Comparison of ENCODE assay signal across 8 cellular contexts in the genomic region with DNA sequence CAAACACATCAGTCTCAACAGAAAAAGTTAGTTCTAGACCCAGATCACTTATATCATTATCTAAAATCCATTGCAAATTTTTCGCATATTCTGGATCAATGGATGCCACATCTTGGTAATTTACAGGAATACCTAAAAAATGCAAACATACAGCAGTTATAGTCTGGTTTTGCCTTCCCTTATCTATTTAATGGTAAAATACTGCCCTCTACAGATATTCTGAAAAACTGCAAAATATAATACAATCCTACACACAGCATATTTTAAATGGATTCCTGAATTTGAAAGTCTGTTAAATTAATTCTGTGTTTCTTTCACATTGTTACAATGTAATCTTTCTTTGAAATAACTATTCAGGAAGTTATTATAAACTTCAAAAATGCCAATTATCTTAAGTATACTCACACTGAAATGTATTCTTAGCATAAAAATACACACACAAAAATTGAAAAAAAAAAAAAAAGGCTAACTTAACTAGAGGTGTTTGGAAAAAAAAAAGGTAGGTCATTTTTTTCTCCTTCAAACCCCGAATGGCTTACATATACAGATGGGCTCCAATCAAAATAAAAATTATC.
DNase-seq lines count a peak whose midpoint lies in the region; TF ChIP-seq lines count a peak whose summit lies in the region.

No MANE protein-coding gene starts in this region.

- no peaks in the 10 kb centered on the region for H3K4me1 ChIP-seq in tibial nerve

- H3K79me2 ChIP-seq in SU-DHL-6 (ENCODE audit: insufficient read depth, low read length) = no peaks in the 10 kb centered on the region

- H3K4me3 ChIP-seq in SU-DHL-6 (ENCODE audit: insufficient read depth, low read length, poor library complexity, severe bottlenecking) (no peak overlapping the region), tibial nerve (no peak overlapping the region)

- TF ChIP-seq CTCF in GM20000 (IDR thresholded peaks at IDR 0.05; ENCODE audit: extremely low read depth, missing control alignments) (no peak), SU-DHL-6 (IDR thresholded peaks at IDR 0.05; ENCODE audit: insufficient read depth, low read length, poor library complexity, severe bottlenecking) (peak; percentile 32), tibial nerve (IDR thresholded peaks at IDR 0.05) (peak; percentile 24 to 50 (median 42))

- H2AFZ ChIP-seq in SU-DHL-6 (ENCODE audit: low read depth, low read length, severe bottlenecking) = no peak overlapping the region

- no peak for TF ChIP-seq EP300 in tibial nerve (IDR thresholded peaks at IDR 0.05)

- no peak overlapping the region for H3K9ac ChIP-seq in SU-DHL-6 (ENCODE audit: low read length)

- H3K36me3 ChIP-seq in SU-DHL-6 (ENCODE audit: low read length) (peaks cover 7% of the 10 kb centered on the region), tibial nerve (peaks cover 0 to 24% (median 0%) of the 10 kb centered on the region in 3 donors)

- H3K9me3 ChIP-seq in SU-DHL-6 (ENCODE audit: insufficient read depth, low read length) = no peaks in the 10 kb centered on the region
- H3K9me3 ChIP-seq in tibial nerve = no peaks in the 10 kb centered on the region

- H3F3A ChIP-seq in SU-DHL-6 (ENCODE audit: insufficient read depth) = 0 out of 2 replicates have a peak, but pooled peaks cover 5% of the 10 kb centered on the region

- no peak overlapping the region for H3K4me2 ChIP-seq in SU-DHL-6 (ENCODE audit: low read depth, low read length, poor library complexity, severe bottlenecking)

- H4K20me1 ChIP-seq in SU-DHL-6 (ENCODE audit: low read depth, low read length) = no peaks in the 10 kb centered on the region

- 59 to 66% methylated on average over 2 of the region's 2 CpGs for WGBS in tibial nerve, 2 donors

- no peaks in the 10 kb centered on the region for H3K27me3 ChIP-seq in SU-DHL-6 (ENCODE audit: low read length)
- H3K27me3 ChIP-seq in tibial nerve = no peaks in the 10 kb centered on the region

- no peaks in the 10 kb centered on the region for H3K9me2 ChIP-seq in SU-DHL-6 (replicated peaks; ENCODE audit: insufficient read depth, low read length)

- H3K27ac ChIP-seq in SU-DHL-6 (ENCODE audit: low read depth, low read length) = no peak overlapping the region
- H3K27ac ChIP-seq in tibial nerve = no peak overlapping the region

- peak; percentile 6 for DNase-seq in NCI-H2107 treated with DMSO at 0.1 percent for 48 hours (lab: John Stamatoyannopoulos, UW; ENCODE audit: unreplicated experiment)
- DNase-seq in NCI-H2107 (lab: John Stamatoyannopoulos, UW) = no peak
- peak; percentile 15 for DNase-seq in GM20000 (ENCODE audit: low spot score)
- DNase-seq in HT1080 (ENCODE audit: low read depth) = peak; percentile 32
- peak; percentile 39 for DNase-seq in glomerular endothelial cell (ENCODE audit: extremely low read depth, low read depth, low spot score)
- DNase-seq in tibial nerve (ENCODE audit: low spot score in 2 of 2) = no peak
- no peak for DNase-seq in activated T-cell treated with anti-CD3 and anti-CD28 coated beads, Interleukin-2, amount 50 U/mL, for 48 hours

- no peak for TF ChIP-seq POLR2A in tibial nerve (IDR thresholded peaks at IDR 0.05)

Comparison
In these comparisons a context has a peak if more than half of its experiments do, and no peak if none do; other contexts are left out.
1. DNase-seq: peak in NCI-H2107 treated with DMSO at 0.1 percent for 48 hours (single experiment), GM20000 (single experiment), HT1080 (single experiment) and glomerular endothelial cell (single experiment); none in NCI-H2107 (single experiment), tibial nerve (0 of 2) and activated T-cell treated with anti-CD3 and anti-CD28 coated beads, Interleukin-2, amount 50 U/mL, for 48 hours (0 of 2).